ENCODE assay signal across 14 cellular contexts in genomic region chr13:97316390-97316789, GRCh38.
"Had no signal": no experiment of that assay in that cellular context is flagged by ENCODE, and none has a peak within 500 bp of the region (broad histone marks: within the 10 kb centered on the region; RNA-seq: fewer than 3 reads in every experiment).

No MANE protein-coding gene starts in this region.

- DNase-seq: activated CD4-positive, alpha-beta T cell treated with anti-CD3 and anti-CD28 coated beads for 1 hour; activated CD4-positive, alpha-beta T cell treated with anti-CD3 and anti-CD28 coated beads, Interleukin-2, amount 50 U/mL, for 48 hours; activated CD8-positive, alpha-beta memory T cell treated with anti-CD3 and anti-CD28 coated beads, Interleukin-2, amount 10 ng/mL, durations not matched to agents 7 days and 5 days; activated gamma-delta T cell; activated T-cell treated with anti-CD3 and anti-CD28 coated beads, Interleukin-2, amount 50 U/mL, for 24 hours; amygdala; brain microvascular endothelial cell; foreskin keratinocyte; naive thymus-derived CD8-positive, alpha-beta T cell; stimulated activated CD4-positive, alpha-beta T cell treated with anti-CD3 and anti-CD28 coated beads, Interleukin-12 subunit alpha, Interleukin-12 subunit beta, amount 100 ng/mL, for 4 hours; stimulated activated naive CD4-positive, alpha-beta T cell treated with Interleukin-2 at 50 U/mL for 16 hours; SW 1271; testis; uterus had no signal

- H3K9me3 ChIP-seq: testis, uterus had no signal

- H3K27ac ChIP-seq: brain microvascular endothelial cell, foreskin keratinocyte, testis, uterus had no signal

- ATAC-seq: activated CD8-positive, alpha-beta memory T cell treated with anti-CD3 and anti-CD28 coated beads, Interleukin-2, amount 10 ng/mL, durations not matched to agents 7 days and 5 days; foreskin keratinocyte; naive thymus-derived CD8-positive, alpha-beta T cell had no signal

- H3K4me3 ChIP-seq: testis, uterus had no signal

- H3K4me1 ChIP-seq: foreskin keratinocyte, uterus had no signal

- H3K36me3 ChIP-seq: uterus had no signal

- H3K27me3 ChIP-seq: brain microvascular endothelial cell, foreskin keratinocyte, testis, uterus had no signal
